1 cellular context compared by ENCODE assay signal in genomic region chr12:120961604-120962486, GRCh38.
TF ChIP-seq lines count a peak whose summit lies in the region.

No MANE protein-coding gene starts in this region.

TF ChIP-seq in HepG2, 621 proteins besides CTCF, POLR2A, EP300 and RAD21 (continued from another document and continues in another):
- TF ChIP-seq, protein P1, sequence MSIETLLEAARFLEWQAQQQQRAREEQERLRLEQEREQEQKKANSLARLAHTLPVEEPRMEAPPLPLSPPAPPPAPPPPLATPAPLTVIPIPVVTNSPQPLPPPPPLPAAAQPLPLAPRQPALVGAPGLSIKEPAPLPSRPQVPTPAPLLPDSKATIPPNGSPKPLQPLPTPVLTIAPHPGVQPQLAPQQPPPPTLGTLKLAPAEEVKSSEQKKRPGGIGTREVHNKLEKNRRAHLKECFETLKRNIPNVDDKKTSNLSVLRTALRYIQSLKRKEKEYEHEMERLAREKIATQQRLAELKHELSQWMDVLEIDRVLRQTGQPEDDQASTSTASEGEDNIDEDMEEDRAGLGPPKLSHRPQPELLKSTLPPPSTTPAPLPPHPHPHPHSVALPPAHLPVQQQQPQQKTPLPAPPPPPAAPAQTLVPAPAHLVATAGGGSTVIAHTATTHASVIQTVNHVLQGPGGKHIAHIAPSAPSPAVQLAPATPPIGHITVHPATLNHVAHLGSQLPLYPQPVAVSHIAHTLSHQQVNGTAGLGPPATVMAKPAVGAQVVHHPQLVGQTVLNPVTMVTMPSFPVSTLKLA (IDR thresholded peaks at IDR 0.05) = no peak
- TF ChIP-seq GZF1 (CRISPR knock-in tag; IDR thresholded peaks at IDR 0.05) (no peak), ZSCAN21 (CRISPR knock-in tag; IDR thresholded peaks at IDR 0.05; ENCODE audit: borderline replicate concordance) (no peak), MED13 (CRISPR knock-in tag; IDR thresholded peaks at IDR 0.05) (no peak), FOXK1 (CRISPR knock-in tag; IDR thresholded peaks at IDR 0.05; ENCODE audit: borderline replicate concordance, low read depth) (no peak), ZSCAN12 (CRISPR knock-in tag; IDR thresholded peaks at IDR 0.05) (no peak), NONO (IDR thresholded peaks at IDR 0.05) (no peak), NONO (CRISPR knock-in tag; conservative IDR thresholded peaks at IDR 0.05) (peak; percentile 40; the same call in 1 of the 2 replicates), ASH2L (IDR thresholded peaks at IDR 0.05; ENCODE audit: insufficient read length, low read depth, low read length) (no peak), ZNF180 (CRISPR knock-in tag; IDR thresholded peaks at IDR 0.05; ENCODE audit: borderline replicate concordance, low read depth) (no peak), TFDP1 (CRISPR knock-in tag; IDR thresholded peaks at IDR 0.05; ENCODE audit: borderline replicate concordance) (no peak), LCORL (IDR thresholded peaks at IDR 0.05) (no peak), LCORL (CRISPR knock-in tag; IDR thresholded peaks at IDR 0.05) (no peak), ZNF207 (IDR thresholded peaks at IDR 0.05; ENCODE audit: borderline replicate concordance) (no peak), ZGPAT (CRISPR knock-in tag; IDR thresholded peaks at IDR 0.05) (no peak), DDIT3 (CRISPR knock-in tag; IDR thresholded peaks at IDR 0.05) (no peak), NBN (conservative IDR thresholded peaks at IDR 0.05) (no peak), KDM2A (CRISPR knock-in tag; IDR thresholded peaks at IDR 0.05; ENCODE audit: borderline replicate concordance, low read depth) (peak; percentile 58; the same call in 1 of the 2 replicates), ZSCAN30 (CRISPR knock-in tag; IDR thresholded peaks at IDR 0.05) (no peak), ZNF775 (CRISPR knock-in tag; IDR thresholded peaks at IDR 0.05; ENCODE audit: borderline replicate concordance) (no peak), KLF9 (CRISPR knock-in tag; IDR thresholded peaks at IDR 0.05; ENCODE audit: low read depth) (no peak), TBX3 (IDR thresholded peaks at IDR 0.05; ENCODE audit: borderline replicate concordance) (no peak), ZNF816 (CRISPR knock-in tag; IDR thresholded peaks at IDR 0.05; ENCODE audit: borderline replicate concordance) (no peak), ATF7-NPFF (CRISPR knock-in tag; IDR thresholded peaks at IDR 0.05; ENCODE audit: low read depth) (no peak), ZNF687 (CRISPR knock-in tag; IDR thresholded peaks at IDR 0.05) (peak; percentile 27; the same call in 1 of the 2 replicates), GATAD2A (CRISPR knock-in tag; IDR thresholded peaks at IDR 0.05) (0 out of 2 replicates have a peak, but pooled peaks have one; percentile 38), FLYWCH1 (CRISPR knock-in tag; IDR thresholded peaks at IDR 0.05) (no peak), ZNF773 (CRISPR knock-in tag; IDR thresholded peaks at IDR 0.05; ENCODE audit: borderline replicate concordance) (no peak), ZNF740 (CRISPR knock-in tag; IDR thresholded peaks at IDR 0.05) (no peak), ZNF230 (CRISPR knock-in tag; IDR thresholded peaks at IDR 0.05) (no peak), ZNF878 (CRISPR knock-in tag; IDR thresholded peaks at IDR 0.05) (no peak), DPF2 (CRISPR knock-in tag; IDR thresholded peaks at IDR 0.05; ENCODE audit: borderline replicate concordance, low read depth) (no peak), ZFP37 (CRISPR knock-in tag; IDR thresholded peaks at IDR 0.05; ENCODE audit: borderline replicate concordance) (no peak), ZNF460 (CRISPR knock-in tag; IDR thresholded peaks at IDR 0.05; ENCODE audit: borderline replicate concordance) (no peak), HINFP (CRISPR knock-in tag; IDR thresholded peaks at IDR 0.05; ENCODE audit: low read depth) (no peak), LRRFIP1 (CRISPR knock-in tag; conservative IDR thresholded peaks at IDR 0.05) (no peak), SALL1 (CRISPR knock-in tag; IDR thresholded peaks at IDR 0.05) (peak; percentile 47), CEBPG (CRISPR knock-in tag; IDR thresholded peaks at IDR 0.05) (no peak), SAP130 (CRISPR knock-in tag; IDR thresholded peaks at IDR 0.05; ENCODE audit: low read depth) (peak; percentile 42; the same call in 1 of the 2 replicates), DR1 (CRISPR knock-in tag; IDR thresholded peaks at IDR 0.05) (no peak), ZNF790 (CRISPR knock-in tag; IDR thresholded peaks at IDR 0.05; ENCODE audit: borderline replicate concordance) (no peak), RFX5 (IDR thresholded peaks at IDR 0.05; ENCODE audit: low read depth, low read length) (no peak), ZNF382 (CRISPR knock-in tag; IDR thresholded peaks at IDR 0.05; ENCODE audit: borderline replicate concordance) (no peak), HOMEZ (CRISPR knock-in tag; IDR thresholded peaks at IDR 0.05; ENCODE audit: low read depth) (no peak), ZNF567 (CRISPR knock-in tag; IDR thresholded peaks at IDR 0.05; ENCODE audit: borderline replicate concordance) (no peak), PHF21A (CRISPR knock-in tag; IDR thresholded peaks at IDR 0.05) (no peak), KLF15 (CRISPR knock-in tag; IDR thresholded peaks at IDR 0.05; ENCODE audit: borderline replicate concordance) (no peak), NR3C1 (CRISPR knock-in tag; IDR thresholded peaks at IDR 0.05) (no peak), NR2C2 (CRISPR knock-in tag; IDR thresholded peaks at IDR 0.05; ENCODE audit: borderline replicate concordance) (0 out of 2 replicates have a peak, but pooled peaks have one; percentile 21), ZBTB14 (CRISPR knock-in tag; IDR thresholded peaks at IDR 0.05) (no peak), ZNF839 (CRISPR knock-in tag; IDR thresholded peaks at IDR 0.05; ENCODE audit: borderline replicate concordance) (no peak), FOSL2 (CRISPR knock-in tag; IDR thresholded peaks at IDR 0.05) (no peak)
- TF ChIP-seq, protein P2, sequence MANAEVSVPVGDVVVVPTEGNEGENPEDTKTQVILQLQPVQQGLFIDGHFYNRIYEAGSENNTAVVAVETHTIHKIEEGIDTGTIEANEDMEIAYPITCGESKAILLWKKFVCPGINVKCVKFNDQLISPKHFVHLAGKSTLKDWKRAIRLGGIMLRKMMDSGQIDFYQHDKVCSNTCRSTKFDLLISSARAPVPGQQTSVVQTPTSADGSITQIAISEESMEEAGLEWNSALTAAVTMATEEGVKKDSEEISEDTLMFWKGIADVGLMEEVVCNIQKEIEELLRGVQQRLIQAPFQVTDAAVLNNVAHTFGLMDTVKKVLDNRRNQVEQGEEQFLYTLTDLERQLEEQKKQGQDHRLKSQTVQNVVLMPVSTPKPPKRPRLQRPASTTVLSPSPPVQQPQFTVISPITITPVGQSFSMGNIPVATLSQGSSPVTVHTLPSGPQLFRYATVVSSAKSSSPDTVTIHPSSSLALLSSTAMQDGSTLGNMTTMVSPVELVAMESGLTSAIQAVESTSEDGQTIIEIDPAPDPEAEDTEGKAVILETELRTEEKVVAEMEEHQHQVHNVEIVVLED (CRISPR knock-in tag; IDR thresholded peaks at IDR 0.05; ENCODE audit: borderline replicate concordance) = no peak
